20 cellular contexts compared by ENCODE assay signal in the genomic region with DNA sequence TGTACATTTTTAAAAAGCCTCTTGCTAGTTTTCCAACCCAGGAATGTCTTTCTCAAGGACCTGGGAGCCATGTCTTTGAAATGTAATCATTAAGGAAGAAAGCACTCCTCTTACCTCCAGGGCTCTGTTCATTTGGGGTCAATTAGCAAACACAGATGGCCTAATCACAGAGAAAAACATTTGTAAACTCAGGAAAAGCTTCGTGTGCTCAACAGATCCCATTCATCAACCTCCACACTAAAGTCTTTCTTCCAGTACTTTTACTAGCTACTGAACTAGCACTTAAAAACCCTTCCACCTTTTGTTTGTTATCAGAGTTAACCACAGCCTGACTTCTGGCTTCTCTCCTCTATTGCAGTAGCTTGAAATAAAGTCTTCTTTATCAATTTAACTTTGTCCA.
"Had no signal": no experiment of that assay in that cellular context is flagged by ENCODE, and none has a peak within 500 bp of the region (broad histone marks: within the 10 kb centered on the region; RNA-seq: fewer than 3 reads in every experiment).

No MANE protein-coding gene starts in this region.

- H3K27ac Mint-ChIP-seq: activated naive CD8-positive, alpha-beta T cell; natural killer cell; stimulated activated effector memory CD8-positive, alpha-beta T cell treated with anti-CD3 and anti-CD28 coated beads, Interleukin-12 subunit alpha, Interleukin-12 subunit beta, amount 100 ng/mL, for 72 hours; stimulated activated naive CD8-positive, alpha-beta T cell treated with anti-CD3 and anti-CD28 coated beads, Interleukin-15, amount 100 ng/mL, for 72 hours; T-helper 2 cell treated with Interferon-gamma antibody and Interleukin-4, amounts not matched to agents 5 μg/mL and 100 μg/mL, for 36 hours had no signal

- H3K4me3 Mint-ChIP-seq: activated naive CD8-positive, alpha-beta T cell; natural killer cell; stimulated activated effector memory CD8-positive, alpha-beta T cell treated with anti-CD3 and anti-CD28 coated beads, Interleukin-12 subunit alpha, Interleukin-12 subunit beta, amount 100 ng/mL, for 72 hours; stimulated activated naive CD8-positive, alpha-beta T cell treated with anti-CD3 and anti-CD28 coated beads, Interleukin-15, amount 100 ng/mL, for 72 hours; T-helper 2 cell treated with Interferon-gamma antibody and Interleukin-4, amounts not matched to agents 5 μg/mL and 100 μg/mL, for 36 hours had no signal

- H3K9me3 ChIP-seq: esophagus muscularis mucosa, right lobe of liver, upper lobe of left lung had no signal

- H3K4me1 ChIP-seq: foreskin keratinocyte, right lobe of liver, upper lobe of left lung had no signal

- H3K27me3 ChIP-seq: esophagus muscularis mucosa, foreskin keratinocyte, right lobe of liver, upper lobe of left lung had no signal

- H3K27me3 Mint-ChIP-seq: activated naive CD8-positive, alpha-beta T cell; stimulated activated naive CD8-positive, alpha-beta T cell treated with anti-CD3 and anti-CD28 coated beads, Interleukin-15, amount 100 ng/mL, for 72 hours had no signal

- H3K27ac ChIP-seq: esophagus muscularis mucosa, foreskin keratinocyte, right lobe of liver, upper lobe of left lung had no signal

- H3K4me1 Mint-ChIP-seq: natural killer cell; stimulated activated effector memory CD8-positive, alpha-beta T cell treated with anti-CD3 and anti-CD28 coated beads, Interleukin-12 subunit alpha, Interleukin-12 subunit beta, amount 100 ng/mL, for 72 hours; stimulated activated naive CD8-positive, alpha-beta T cell treated with anti-CD3 and anti-CD28 coated beads, Interleukin-15, amount 100 ng/mL, for 72 hours had no signal

- DNase-seq: activated CD4-positive, alpha-beta T cell treated with anti-CD3 and anti-CD28 coated beads for 4 hours; activated CD4-positive, alpha-beta T cell treated with anti-CD3 and anti-CD28 coated beads, Interleukin-2, amount 50 U/mL, for 4 hours; activated effector memory CD4-positive, alpha-beta T cell treated with Interleukin-2 at 50 U/mL for 16 hours; activated naive CD4-positive, alpha-beta T cell treated with Interleukin-2 at 50 U/mL for 16 hours; anterior cingulate cortex; dermis blood vessel endothelial cell; effector CD4-positive, alpha-beta T cell; foreskin keratinocyte; natural killer cell; right lobe of liver; stimulated activated CD4-positive, alpha-beta T cell treated with anti-CD3 and anti-CD28 coated beads, Interleukin-12 subunit alpha, Interleukin-12 subunit beta, amount 100 ng/mL, for 4 hours; stimulated activated CD4-positive, alpha-beta T cell treated with anti-CD3 and anti-CD28 coated beads, Interleukin-4, amount 100 ng/mL, for 1 hour; stimulated activated naive CD8-positive, alpha-beta T cell treated with anti-CD3 and anti-CD28 coated beads, Interleukin-15, amount 100 ng/mL, for 72 hours; substantia nigra; T-helper 1 cell; upper lobe of left lung had no signal

- H3K36me3 Mint-ChIP-seq: activated naive CD8-positive, alpha-beta T cell; stimulated activated effector memory CD8-positive, alpha-beta T cell treated with anti-CD3 and anti-CD28 coated beads, Interleukin-12 subunit alpha, Interleukin-12 subunit beta, amount 100 ng/mL, for 72 hours had no signal
